In genomic region chr19:38047048-38047435, GRCh38 we compare ENCODE assay signal across 1 cellular context.
TF ChIP-seq lines count a peak whose summit lies in the region.

No MANE protein-coding gene starts in this region.

TF ChIP-seq in H1, 55 proteins besides CTCF, POLR2A, EP300 and RAD21 (continued from another document):
- TF ChIP-seq, protein P1, sequence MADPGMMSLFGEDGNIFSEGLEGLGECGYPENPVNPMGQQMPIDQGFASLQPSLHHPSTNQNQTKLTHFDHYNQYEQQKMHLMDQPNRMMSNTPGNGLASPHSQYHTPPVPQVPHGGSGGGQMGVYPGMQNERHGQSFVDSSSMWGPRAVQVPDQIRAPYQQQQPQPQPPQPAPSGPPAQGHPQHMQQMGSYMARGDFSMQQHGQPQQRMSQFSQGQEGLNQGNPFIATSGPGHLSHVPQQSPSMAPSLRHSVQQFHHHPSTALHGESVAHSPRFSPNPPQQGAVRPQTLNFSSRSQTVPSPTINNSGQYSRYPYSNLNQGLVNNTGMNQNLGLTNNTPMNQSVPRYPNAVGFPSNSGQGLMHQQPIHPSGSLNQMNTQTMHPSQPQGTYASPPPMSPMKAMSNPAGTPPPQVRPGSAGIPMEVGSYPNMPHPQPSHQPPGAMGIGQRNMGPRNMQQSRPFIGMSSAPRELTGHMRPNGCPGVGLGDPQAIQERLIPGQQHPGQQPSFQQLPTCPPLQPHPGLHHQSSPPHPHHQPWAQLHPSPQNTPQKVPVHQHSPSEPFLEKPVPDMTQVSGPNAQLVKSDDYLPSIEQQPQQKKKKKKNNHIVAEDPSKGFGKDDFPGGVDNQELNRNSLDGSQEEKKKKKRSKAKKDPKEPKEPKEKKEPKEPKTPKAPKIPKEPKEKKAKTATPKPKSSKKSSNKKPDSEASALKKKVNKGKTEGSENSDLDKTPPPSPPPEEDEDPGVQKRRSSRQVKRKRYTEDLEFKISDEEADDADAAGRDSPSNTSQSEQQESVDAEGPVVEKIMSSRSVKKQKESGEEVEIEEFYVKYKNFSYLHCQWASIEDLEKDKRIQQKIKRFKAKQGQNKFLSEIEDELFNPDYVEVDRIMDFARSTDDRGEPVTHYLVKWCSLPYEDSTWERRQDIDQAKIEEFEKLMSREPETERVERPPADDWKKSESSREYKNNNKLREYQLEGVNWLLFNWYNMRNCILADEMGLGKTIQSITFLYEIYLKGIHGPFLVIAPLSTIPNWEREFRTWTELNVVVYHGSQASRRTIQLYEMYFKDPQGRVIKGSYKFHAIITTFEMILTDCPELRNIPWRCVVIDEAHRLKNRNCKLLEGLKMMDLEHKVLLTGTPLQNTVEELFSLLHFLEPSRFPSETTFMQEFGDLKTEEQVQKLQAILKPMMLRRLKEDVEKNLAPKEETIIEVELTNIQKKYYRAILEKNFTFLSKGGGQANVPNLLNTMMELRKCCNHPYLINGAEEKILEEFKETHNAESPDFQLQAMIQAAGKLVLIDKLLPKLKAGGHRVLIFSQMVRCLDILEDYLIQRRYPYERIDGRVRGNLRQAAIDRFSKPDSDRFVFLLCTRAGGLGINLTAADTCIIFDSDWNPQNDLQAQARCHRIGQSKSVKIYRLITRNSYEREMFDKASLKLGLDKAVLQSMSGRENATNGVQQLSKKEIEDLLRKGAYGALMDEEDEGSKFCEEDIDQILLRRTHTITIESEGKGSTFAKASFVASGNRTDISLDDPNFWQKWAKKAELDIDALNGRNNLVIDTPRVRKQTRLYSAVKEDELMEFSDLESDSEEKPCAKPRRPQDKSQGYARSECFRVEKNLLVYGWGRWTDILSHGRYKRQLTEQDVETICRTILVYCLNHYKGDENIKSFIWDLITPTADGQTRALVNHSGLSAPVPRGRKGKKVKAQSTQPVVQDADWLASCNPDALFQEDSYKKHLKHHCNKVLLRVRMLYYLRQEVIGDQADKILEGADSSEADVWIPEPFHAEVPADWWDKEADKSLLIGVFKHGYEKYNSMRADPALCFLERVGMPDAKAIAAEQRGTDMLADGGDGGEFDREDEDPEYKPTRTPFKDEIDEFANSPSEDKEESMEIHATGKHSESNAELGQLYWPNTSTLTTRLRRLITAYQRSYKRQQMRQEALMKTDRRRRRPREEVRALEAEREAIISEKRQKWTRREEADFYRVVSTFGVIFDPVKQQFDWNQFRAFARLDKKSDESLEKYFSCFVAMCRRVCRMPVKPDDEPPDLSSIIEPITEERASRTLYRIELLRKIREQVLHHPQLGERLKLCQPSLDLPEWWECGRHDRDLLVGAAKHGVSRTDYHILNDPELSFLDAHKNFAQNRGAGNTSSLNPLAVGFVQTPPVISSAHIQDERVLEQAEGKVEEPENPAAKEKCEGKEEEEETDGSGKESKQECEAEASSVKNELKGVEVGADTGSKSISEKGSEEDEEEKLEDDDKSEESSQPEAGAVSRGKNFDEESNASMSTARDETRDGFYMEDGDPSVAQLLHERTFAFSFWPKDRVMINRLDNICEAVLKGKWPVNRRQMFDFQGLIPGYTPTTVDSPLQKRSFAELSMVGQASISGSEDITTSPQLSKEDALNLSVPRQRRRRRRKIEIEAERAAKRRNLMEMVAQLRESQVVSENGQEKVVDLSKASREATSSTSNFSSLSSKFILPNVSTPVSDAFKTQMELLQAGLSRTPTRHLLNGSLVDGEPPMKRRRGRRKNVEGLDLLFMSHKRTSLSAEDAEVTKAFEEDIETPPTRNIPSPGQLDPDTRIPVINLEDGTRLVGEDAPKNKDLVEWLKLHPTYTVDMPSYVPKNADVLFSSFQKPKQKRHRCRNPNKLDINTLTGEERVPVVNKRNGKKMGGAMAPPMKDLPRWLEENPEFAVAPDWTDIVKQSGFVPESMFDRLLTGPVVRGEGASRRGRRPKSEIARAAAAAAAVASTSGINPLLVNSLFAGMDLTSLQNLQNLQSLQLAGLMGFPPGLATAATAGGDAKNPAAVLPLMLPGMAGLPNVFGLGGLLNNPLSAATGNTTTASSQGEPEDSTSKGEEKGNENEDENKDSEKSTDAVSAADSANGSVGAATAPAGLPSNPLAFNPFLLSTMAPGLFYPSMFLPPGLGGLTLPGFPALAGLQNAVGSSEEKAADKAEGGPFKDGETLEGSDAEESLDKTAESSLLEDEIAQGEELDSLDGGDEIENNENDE (IDR thresholded peaks at IDR 0.05; ENCODE audit: insufficient replicate concordance, low read length): no peak
- TF ChIP-seq YY1 (IDR thresholded peaks at IDR 0.05; ENCODE audit: low read depth, low read length) (no peak), HDAC6 (IDR thresholded peaks at IDR 0.05; ENCODE audit: low read depth, low read length) (no peak), SIN3A (conservative IDR thresholded peaks at IDR 0.05 in 1 of 2, IDR thresholded peaks at IDR 0.05 in 1 of 2; ENCODE audit: low read depth in 1 of 2, low read length in 2 of 2) (no peak), TBP (IDR thresholded peaks at IDR 0.05; ENCODE audit: low read depth, low read length) (no peak), ZNF274 (IDR thresholded peaks at IDR 0.05; ENCODE audit: borderline replicate concordance, extremely low read depth, low read length) (no peak), RFX5 (IDR thresholded peaks at IDR 0.05; ENCODE audit: borderline replicate concordance, low read depth, low read length) (no peak), SIRT6 (IDR thresholded peaks at IDR 0.05; ENCODE audit: low read length) (no peak), HDAC2 (IDR thresholded peaks at IDR 0.05; ENCODE audit: borderline replicate concordance in 1 of 2, low read depth in 2 of 2, low read length in 2 of 2) (no peak), POU5F1 (IDR thresholded peaks at IDR 0.05; ENCODE audit: low read depth, low read length) (no peak), ATF3 (IDR thresholded peaks at IDR 0.05; ENCODE audit: insufficient read depth, low read depth, low read length) (no peak), GTF2F1 (IDR thresholded peaks at IDR 0.05; ENCODE audit: borderline replicate concordance, low read depth, low read length) (no peak), POLR2AphosphoS5 (IDR thresholded peaks at IDR 0.05; ENCODE audit: low read depth, low read length) (no peak), BRCA1 (IDR thresholded peaks at IDR 0.05; ENCODE audit: low read depth, low read length) (no peak), TCF12 (IDR thresholded peaks at IDR 0.05; ENCODE audit: low read depth, low read length) (no peak)
- TF ChIP-seq, protein P2, sequence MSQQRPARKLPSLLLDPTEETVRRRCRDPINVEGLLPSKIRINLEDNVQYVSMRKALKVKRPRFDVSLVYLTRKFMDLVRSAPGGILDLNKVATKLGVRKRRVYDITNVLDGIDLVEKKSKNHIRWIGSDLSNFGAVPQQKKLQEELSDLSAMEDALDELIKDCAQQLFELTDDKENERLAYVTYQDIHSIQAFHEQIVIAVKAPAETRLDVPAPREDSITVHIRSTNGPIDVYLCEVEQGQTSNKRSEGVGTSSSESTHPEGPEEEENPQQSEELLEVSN (IDR thresholded peaks at IDR 0.05): no peak
TF ChIP-seq in H1: peak in this region for 0.
